ENCODE assay signal across 8 cellular contexts in genomic region chr10:45580781-45581496, GRCh38.
A peak's percentile ranks its signal among the peaks of the same experiment; 100 is the strongest.
DNase-seq lines count a peak whose midpoint lies in the region; ATAC-seq and TF ChIP-seq lines count a peak whose summit lies in the region.

No MANE protein-coding gene starts in this region.

- H3K27ac Mint-ChIP-seq in central memory CD8-positive, alpha-beta T cell (ENCODE audit: low read depth): peak overlapping the region; percentile 95

- H3K27me3 ChIP-seq in ACC112 (ENCODE audit: insufficient read depth, low read length) (no peaks in the 10 kb centered on the region), suprapubic skin (no peaks in the 10 kb centered on the region), ascending aorta (no peaks in the 10 kb centered on the region)

- H3K4me3 ChIP-seq in ACC112 (ENCODE audit: low read depth, low read length) (peak overlapping the region; percentile 53), suprapubic skin (peak overlapping the region; percentile 17), ascending aorta (no peak overlapping the region)

- H3K9me3 Mint-ChIP-seq in central memory CD8-positive, alpha-beta T cell: no peaks in the 10 kb centered on the region

- ATAC-seq in GM19397 (IDR thresholded peaks at IDR 0.05; ENCODE audit: unreplicated experiment) (peak; percentile 68), HG03460 (IDR thresholded peaks at IDR 0.05; ENCODE audit: unreplicated experiment) (peak; percentile 60)
- peak; percentile 75 for ATAC-seq in central memory CD8-positive, alpha-beta T cell (replicated peaks; ENCODE audit: extremely low read depth, poor library complexity, severe bottlenecking)

- no peaks in the 10 kb centered on the region for H3K36me3 ChIP-seq in ACC112 (ENCODE audit: insufficient read depth, low read length)
- no peaks in the 10 kb centered on the region for H3K36me3 ChIP-seq in suprapubic skin
- no peaks in the 10 kb centered on the region for H3K36me3 ChIP-seq in ascending aorta

- TF ChIP-seq CTCF in suprapubic skin (IDR thresholded peaks at IDR 0.05) (no peak), ascending aorta (IDR thresholded peaks at IDR 0.05) (no peak)

- no peak for TF ChIP-seq POLR2A in suprapubic skin (IDR thresholded peaks at IDR 0.05)

- DNase-seq in central memory CD8-positive, alpha-beta T cell (ENCODE audit: low spot score in 2 of 2): no peak
- DNase-seq in suprapubic skin (ENCODE audit: low spot score in 2 of 2): no peak
- no peak for DNase-seq in NOMO-1 (lab: John Stamatoyannopoulos, UW; ENCODE audit: unreplicated experiment in 2 of 2)
- DNase-seq in kidney tubule cell (ENCODE audit: low spot score): no peak
- no peak for DNase-seq in ascending aorta (ENCODE audit: low spot score in 2 of 2)

- peaks cover 2% of the 10 kb centered on the region for H3K36me3 Mint-ChIP-seq in central memory CD8-positive, alpha-beta T cell (ENCODE audit: insufficient read depth)

- H3K4me3 Mint-ChIP-seq in central memory CD8-positive, alpha-beta T cell: peak overlapping the region; percentile 90

- peaks cover 51% of the 10 kb centered on the region for H3K4me1 Mint-ChIP-seq in central memory CD8-positive, alpha-beta T cell

- H3K27ac ChIP-seq in ACC112 (ENCODE audit: low read depth, low read length): no peak overlapping the region
- no peak overlapping the region for H3K27ac ChIP-seq in suprapubic skin
- no peak overlapping the region for H3K27ac ChIP-seq in ascending aorta

- peak overlapping the region; percentile 8 for H2AFZ ChIP-seq in ACC112 (ENCODE audit: low read length, unreplicated experiment)

- intact Hi-C loops in ascending aorta (cut with DNase I): no loop called here

- H3K4me1 ChIP-seq in ACC112 (ENCODE audit: control insufficient read depth, insufficient read depth, low read length, unreplicated experiment) (no peaks in the 10 kb centered on the region), suprapubic skin (no peaks in the 10 kb centered on the region), ascending aorta (no peaks in the 10 kb centered on the region)

- no peaks in the 10 kb centered on the region for H3K27me3 Mint-ChIP-seq in central memory CD8-positive, alpha-beta T cell

- 56% methylated on average over 5 of the region's 5 CpGs for WGBS in suprapubic skin

- no peak for TF ChIP-seq EP300 in suprapubic skin (IDR thresholded peaks at IDR 0.05)

- no peaks in the 10 kb centered on the region for H3K79me2 ChIP-seq in ACC112 (ENCODE audit: control insufficient read depth, insufficient read depth, low read length, unreplicated experiment)

- H3K9me3 ChIP-seq in suprapubic skin: no peaks in the 10 kb centered on the region
- H3K9me3 ChIP-seq in ascending aorta: no peaks in the 10 kb centered on the region

Comparison
In these comparisons a context has a peak if more than half of its experiments do, and no peak if none do; other contexts are left out.
1. H3K4me3 ChIP-seq: peak in ACC112 (single experiment) and suprapubic skin (single experiment); none in ascending aorta (0 of 2).
2. Peak in every context shown above with its lines, with median percentiles within 50 percentile points of each other: ATAC-seq.